ENCODE assay signal across 9 cellular contexts in the genomic region with DNA sequence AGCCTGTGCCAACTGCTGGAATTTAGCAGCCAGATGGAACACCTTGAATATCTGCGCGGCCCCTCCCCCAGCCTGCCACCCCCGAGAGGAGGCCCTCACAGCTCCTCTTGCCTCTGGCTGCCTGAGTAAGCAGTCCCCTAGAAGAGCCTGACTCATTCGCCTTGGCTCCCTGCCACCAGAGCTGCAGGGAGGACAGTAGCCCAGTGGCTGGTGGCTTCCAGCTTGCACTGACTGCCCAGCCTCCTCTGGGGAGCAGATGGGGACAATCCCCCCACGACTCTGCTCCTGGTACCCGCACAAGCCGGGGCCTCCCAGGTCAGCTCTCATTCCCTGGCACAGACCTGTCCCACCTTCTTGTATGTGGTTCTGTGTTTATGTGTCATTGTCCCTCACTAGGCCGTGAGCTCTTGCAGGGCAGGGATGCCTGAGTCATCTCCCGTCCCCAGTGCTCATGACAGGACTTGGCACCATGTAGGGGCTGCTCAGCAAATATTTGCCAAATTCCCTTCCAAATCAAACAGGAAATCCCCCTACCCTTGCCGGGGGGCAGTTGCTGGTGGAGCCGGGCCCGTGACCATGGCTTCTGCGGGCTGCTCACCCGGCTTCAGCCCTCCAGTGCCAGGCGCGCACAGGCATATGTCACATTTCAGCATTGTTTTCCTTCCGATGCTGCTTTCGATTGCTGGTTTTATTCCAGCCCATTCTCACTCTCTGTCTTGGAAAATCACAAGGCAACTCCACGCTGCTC. TPM values are rescaled to one million over a fixed set of nuclear protein-coding genes. Genes with fewer than 3 reads are reported as not detected.
DNase-seq lines count a peak whose midpoint lies in the region; ATAC-seq lines count a peak whose summit lies in the region.
"Had no signal": no experiment of that assay in that cellular context is flagged by ENCODE, and none has a peak within 500 bp of the region (broad histone marks: within the 10 kb centered on the region; RNA-seq: fewer than 3 reads in every experiment).

No MANE protein-coding gene starts in this region.

- H3K27me3 Mint-ChIP-seq in activated T-cell treated with anti-CD3 and anti-CD28 coated beads, Interleukin-2, amount 50 U/mL, for 72 hours (ENCODE audit: low read depth) = peaks cover 47% of the 10 kb centered on the region

- no peak overlapping the region for H3K4me3 Mint-ChIP-seq in activated T-cell treated with anti-CD3 and anti-CD28 coated beads, Interleukin-2, amount 50 U/mL, for 72 hours
- H3K4me3 Mint-ChIP-seq: activated B cell treated with CpG ODN at 0.5 μM for 24 hours had no signal

- peak; percentile 82 to 92 for ATAC-seq in activated T-cell treated with anti-CD3 and anti-CD28 coated beads, Interleukin-2, amount 50 U/mL, for 72 hours (replicated peaks in 1 of 2)
- ATAC-seq in GM18909 (IDR thresholded peaks at IDR 0.05; ENCODE audit: poor library complexity, unreplicated experiment) (no peak), GM19395 (IDR thresholded peaks at IDR 0.05; ENCODE audit: unreplicated experiment) (no peak)

- no peaks in the 10 kb centered on the region for H3K36me3 Mint-ChIP-seq in activated T-cell treated with anti-CD3 and anti-CD28 coated beads, Interleukin-2, amount 50 U/mL, for 72 hours (ENCODE audit: insufficient read depth in 2 of 2)

- DNase-seq in NCI-H146 (lab: John Stamatoyannopoulos, UW) (peak; percentile 11), NCI-H146 treated with DMSO at 0.1 percent for 48 hours (lab: John Stamatoyannopoulos, UW; ENCODE audit: unreplicated experiment) (no peak), NCI-H2107 (lab: John Stamatoyannopoulos, UW) (peak; percentile 44), glomerular visceral epithelial cell (ENCODE audit: extremely low spot score) (peak; percentile 90), pulmonary artery endothelial cell (ENCODE audit: low read depth, low spot score) (peak; percentile 57)
- peak; percentile 64 to 67 for DNase-seq in activated T-cell treated with anti-CD3 and anti-CD28 coated beads, Interleukin-2, amount 50 U/mL, for 72 hours
- DNase-seq: activated B cell treated with CpG ODN at 0.5 μM for 24 hours had no signal

- no peaks in the 10 kb centered on the region for H3K9me3 Mint-ChIP-seq in activated T-cell treated with anti-CD3 and anti-CD28 coated beads, Interleukin-2, amount 50 U/mL, for 72 hours
- H3K9me3 Mint-ChIP-seq: activated B cell treated with CpG ODN at 0.5 μM for 24 hours had no signal

- no peak overlapping the region for H3K27ac Mint-ChIP-seq in activated T-cell treated with anti-CD3 and anti-CD28 coated beads, Interleukin-2, amount 50 U/mL, for 72 hours
- H3K27ac Mint-ChIP-seq: activated B cell treated with CpG ODN at 0.5 μM for 24 hours had no signal

- no peaks in the 10 kb centered on the region for H3K4me1 Mint-ChIP-seq in activated T-cell treated with anti-CD3 and anti-CD28 coated beads, Interleukin-2, amount 50 U/mL, for 72 hours (ENCODE audit: low read depth)
- H3K4me1 Mint-ChIP-seq: activated B cell treated with CpG ODN at 0.5 μM for 24 hours had no signal

RNA-seq across cellular contexts. Expression of a gene that starts 43.6 kb away (rescaled TPM):
- total RNA-seq in activated T-cell treated with anti-CD3 and anti-CD28 coated beads, Interleukin-2, amount 50 U/mL, for 72 hours = not detected
- total RNA-seq in pulmonary artery endothelial cell = not detected in 2 replicates
- total RNA-seq: activated B cell treated with CpG ODN at 0.5 μM for 24 hours had no signal

Comparison
In these comparisons a context has a peak if more than half of its experiments do, and no peak if none do; other contexts are left out.
1. ATAC-seq: peak in activated T-cell treated with anti-CD3 and anti-CD28 coated beads, Interleukin-2, amount 50 U/mL, for 72 hours (2 of 2); none in GM18909 (single experiment) and GM19395 (single experiment).